In the genomic region with DNA sequence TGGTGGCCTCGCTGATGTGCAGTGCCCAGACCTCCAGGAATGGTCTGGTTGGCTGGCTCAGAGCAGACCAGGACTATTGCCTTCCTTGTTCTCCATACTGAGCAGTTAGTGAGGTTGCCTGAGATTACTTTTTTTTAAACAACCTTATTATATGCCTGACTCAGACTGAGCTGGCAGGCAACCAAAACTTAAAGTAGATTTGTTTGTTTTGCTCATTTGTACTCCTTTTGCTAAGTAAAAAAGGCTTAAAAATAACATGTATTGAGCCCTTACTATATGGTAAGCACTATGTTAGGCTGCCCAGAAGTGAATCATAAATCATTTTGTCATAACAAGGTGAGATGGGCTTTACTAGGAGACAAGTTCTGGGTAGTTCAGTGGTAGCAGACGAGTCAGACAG, we compare ENCODE assay signal across 9 cellular contexts.
DNase-seq lines count a peak whose midpoint lies in the region; ATAC-seq and TF ChIP-seq lines count a peak whose summit lies in the region.
"Had no signal": no experiment of that assay in that cellular context is flagged by ENCODE, and none has a peak within 500 bp of the region (broad histone marks: within the 10 kb centered on the region; RNA-seq: fewer than 3 reads in every experiment).

No MANE protein-coding gene starts in this region.

- H3K4me3 ChIP-seq in AG09309 (ENCODE audit: control insufficient read depth, low read depth, low read length) (no peak overlapping the region), brain microvascular endothelial cell (ENCODE audit: low read depth, low read length) (no peak overlapping the region), left lung (no peak overlapping the region)

- no peak for TF ChIP-seq CTCF in AG09309 (IDR thresholded peaks at IDR 0.05; ENCODE audit: control insufficient read depth, insufficient read depth, low read depth, low read length, missing control alignments)
- no peak for TF ChIP-seq CTCF in brain microvascular endothelial cell (IDR thresholded peaks at IDR 0.05; ENCODE audit: low read depth, low read length, missing control alignments)
- no peak for TF ChIP-seq CTCF in left lung (IDR thresholded peaks at IDR 0.05)

- H3K9me3 ChIP-seq in left lung: no peaks in the 10 kb centered on the region

- intact Hi-C loops in left lung (cut with DNase I): no loop called here

- peak; percentile 76 for ATAC-seq in left lung
- ATAC-seq in GM21515 (IDR thresholded peaks at IDR 0.05; ENCODE audit: unreplicated experiment): no peak
- no peak for ATAC-seq in HG02870 (IDR thresholded peaks at IDR 0.05; ENCODE audit: unreplicated experiment)
- ATAC-seq in HG03108 (IDR thresholded peaks at IDR 0.05; ENCODE audit: unreplicated experiment): no peak

- H3K4me1 ChIP-seq in left lung: peaks cover 0 to 9% of the 10 kb centered on the region in 2 donors

- DNase-seq in AG09309 (ENCODE audit: low read depth): peak; percentile 78
- peak; percentile 52 for DNase-seq in LoVo (ENCODE audit: low spot score)
- peak; percentile 78 for DNase-seq in brain microvascular endothelial cell
- DNase-seq in left lung: no peak
- no peak for DNase-seq in effector CD4-positive, alpha-beta T cell
- DNase-seq: activated naive CD4-positive, alpha-beta T cell had no signal

- H3K27ac ChIP-seq in brain microvascular endothelial cell: no peak overlapping the region
- H3K27ac ChIP-seq in left lung: no peak overlapping the region

- no peaks in the 10 kb centered on the region for H3K27me3 ChIP-seq in brain microvascular endothelial cell (replicated peaks)
- no peaks in the 10 kb centered on the region for H3K27me3 ChIP-seq in left lung

- peaks cover 48% of the 10 kb centered on the region for H3K36me3 ChIP-seq in brain microvascular endothelial cell (replicated peaks)
- peaks cover 0 to 73% of the 10 kb centered on the region in 2 donors for H3K36me3 ChIP-seq in left lung

- in situ Hi-C loops in brain microvascular endothelial cell (cut with HindIII; ENCODE audit: low pct_ligation_motif_present, low sequenced_read_pairs): loop anchor here (25.0 kb wide), 1 partner anchor 306 kb away; no protein-coding TSS in a partner anchor

Comparison
In these comparisons a context has a peak if more than half of its experiments do, and no peak if none do; other contexts are left out.
1. DNase-seq: peak in AG09309 (single experiment), LoVo (single experiment) and brain microvascular endothelial cell (single experiment); none in left lung (0 of 2) and effector CD4-positive, alpha-beta T cell (single experiment).